Comparison of ENCODE assay signal across 24 cellular contexts in the genomic region with DNA sequence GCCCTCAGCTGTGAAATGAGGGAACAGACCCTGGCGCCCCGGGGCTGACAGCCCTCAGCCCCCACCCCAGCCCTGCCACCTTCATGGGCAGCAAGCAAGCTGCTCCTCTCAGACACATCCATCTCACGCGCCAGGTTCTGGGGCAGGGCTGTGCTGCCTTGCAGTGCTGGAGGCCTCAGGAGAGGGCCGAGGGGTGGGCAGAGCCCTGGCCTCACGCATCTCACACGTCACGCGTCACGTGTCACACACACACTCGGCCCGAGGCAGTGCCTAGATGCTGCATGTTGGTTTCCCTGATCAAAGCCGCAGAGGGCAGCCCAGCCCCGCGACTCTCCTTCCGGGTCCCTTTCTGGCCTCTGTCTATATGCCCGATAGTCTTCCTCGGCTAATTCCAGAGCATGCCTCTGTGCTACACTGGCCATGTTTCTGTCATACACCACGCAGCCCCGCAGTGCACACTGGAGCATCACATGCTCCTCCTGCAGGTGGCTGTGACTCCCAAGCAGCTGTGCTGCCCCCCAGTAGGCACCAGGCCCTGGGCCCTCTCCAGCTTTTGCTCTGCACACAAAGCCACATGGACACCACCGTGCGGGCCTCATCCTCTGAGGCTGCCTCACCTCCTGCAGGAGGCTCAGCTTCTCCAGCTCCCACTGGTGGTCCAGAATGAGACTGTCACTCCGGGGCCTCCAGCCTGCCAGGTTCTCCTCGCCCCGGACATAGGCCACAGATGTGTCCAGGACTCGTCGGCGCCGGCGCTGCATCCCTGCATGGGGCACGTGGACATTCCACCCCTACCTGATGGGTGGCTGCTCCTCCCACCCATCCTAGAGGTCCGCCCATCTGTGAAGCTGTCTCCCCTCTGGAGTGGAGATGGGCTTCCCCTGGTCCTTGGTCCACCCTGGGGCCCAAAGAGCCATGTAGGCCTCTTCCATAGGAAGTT. TPM values are rescaled to one million over a fixed set of nuclear protein-coding genes. Genes with fewer than 3 reads are reported as not detected.
"Had no signal": no experiment of that assay in that cellular context is flagged by ENCODE, and none has a peak within 500 bp of the region (broad histone marks: within the 10 kb centered on the region; RNA-seq: fewer than 3 reads in every experiment).

No MANE protein-coding gene starts in this region.

- H3K4me3 ChIP-seq: ascending aorta, lung, right atrium auricular region, skin epidermis, thoracic aorta, upper lobe of right lung had no signal

- ATAC-seq: activated CD8-positive, alpha-beta T cell treated with anti-CD3 and anti-CD28 coated beads, Interleukin-2, amount 10 ng/mL, durations not matched to agents 7 days and 5 days; effector memory CD8-positive, alpha-beta T cell; left lobe of liver; stimulated activated effector memory CD8-positive, alpha-beta T cell treated with anti-CD3 and anti-CD28 coated beads, Interleukin-12 subunit alpha, Interleukin-12 subunit beta, amount 100 ng/mL, for 72 hours; upper lobe of right lung had no signal

- DNase-seq: activated CD4-positive, alpha-beta T cell treated with anti-CD3 and anti-CD28 coated beads, Interleukin-2, amount 10 ng/mL, durations not matched to agents 24 days and 14 days; activated CD8-positive, alpha-beta T cell treated with anti-CD3 and anti-CD28 coated beads, Interleukin-2, amount 10 ng/mL, durations not matched to agents 7 days and 5 days; activated gamma-delta T cell; activated T-cell treated with anti-CD3 and anti-CD28 coated beads, Interleukin-2, amount 50 U/mL, for 48 hours; dermis blood vessel endothelial cell; effector memory CD8-positive, alpha-beta T cell; foreskin fibroblast; SK-N-SH; stimulated activated CD4-positive, alpha-beta T cell treated with anti-CD3 and anti-CD28 coated beads, Interleukin-4, amount 100 ng/mL, for 24 hours; upper lobe of right lung had no signal

- H3K27me3 ChIP-seq: ascending aorta, right atrium auricular region, upper lobe of right lung had no signal

- H3K4me2 ChIP-seq: SK-N-SH had no signal

- H3K9me3 ChIP-seq: ascending aorta, right atrium auricular region, SK-N-SH, thoracic aorta, upper lobe of right lung had no signal

- H3K27ac ChIP-seq: ascending aorta, right atrium auricular region, skin epidermis, thoracic aorta, upper lobe of right lung had no signal

- H3K4me1 ChIP-seq: ascending aorta, right atrium auricular region, upper lobe of right lung had no signal

- H3K36me3 ChIP-seq: ascending aorta, right atrium auricular region, thoracic aorta, upper lobe of right lung had no signal

- H3K9ac ChIP-seq: SK-N-SH had no signal

RNA-seq across cellular contexts. Expression of gene AQP12A, which starts 31.4 kb away (rescaled TPM):
- total RNA-seq: activated CD4-positive, alpha-beta T cell treated with anti-CD3 and anti-CD28 coated beads, Interleukin-2, amount 10 ng/mL, durations not matched to agents 24 days and 14 days; activated CD8-positive, alpha-beta T cell treated with anti-CD3 and anti-CD28 coated beads, Interleukin-2, amount 10 ng/mL, durations not matched to agents 7 days and 5 days; ascending aorta; bronchial epithelial cell; cerebellum; dermis blood vessel endothelial cell; left lobe of liver; lung; mesothelial cell of epicardium; neural crest cell; osteoblast; progenitor cell of endocrine pancreas; right atrium auricular region; thoracic aorta; upper lobe of right lung had no signal
- polyA plus RNA-seq: keratinocyte, lung, SK-N-SH had no signal

RNA-seq across cellular contexts. Expression of gene AQP12B, which starts 40.4 kb away (rescaled TPM):
- total RNA-seq: activated CD4-positive, alpha-beta T cell treated with anti-CD3 and anti-CD28 coated beads, Interleukin-2, amount 10 ng/mL, durations not matched to agents 24 days and 14 days; activated CD8-positive, alpha-beta T cell treated with anti-CD3 and anti-CD28 coated beads, Interleukin-2, amount 10 ng/mL, durations not matched to agents 7 days and 5 days; ascending aorta; bronchial epithelial cell; cerebellum; dermis blood vessel endothelial cell; left lobe of liver; mesothelial cell of epicardium; neural crest cell; osteoblast; progenitor cell of endocrine pancreas; right atrium auricular region; thoracic aorta; upper lobe of right lung had no signal
- polyA plus RNA-seq: keratinocyte, lung, SK-N-SH had no signal
